ENCODE assay signal across 36 cellular contexts in genomic region chr9:126111556-126111955, GRCh38.
"Had no signal": no experiment of that assay in that cellular context is flagged by ENCODE, and none has a peak within 500 bp of the region (broad histone marks: within the 10 kb centered on the region; RNA-seq: fewer than 3 reads in every experiment).

No MANE protein-coding gene starts in this region.

- H3K9me3 ChIP-seq: Peyer's patch, SJSA1, SK-N-SH had no signal

- H3K9ac ChIP-seq: SK-N-SH had no signal

- H3K27ac Mint-ChIP-seq: activated B cell treated with CpG ODN at 0.5 μM for 24 hours; activated CD4-positive, alpha-beta memory T cell treated with anti-CD3 and anti-CD28 coated beads for 36 hours; activated naive CD8-positive, alpha-beta T cell treated with anti-CD3 and anti-CD28 coated beads for 36 hours; activated T-helper 1 cell treated with anti-CD3 and anti-CD28 coated beads, Interleukin-12 subunit alpha, Interleukin-12 subunit beta, Interleukin-2, Interleukin-4 antibody, amounts not matched to agents 30 ng/mL and 10 ng/mL and 1 ng/mL, durations not matched to agents 14 hours and 24 hours and 36 hours had no signal

- H3K36me3 Mint-ChIP-seq: activated CD4-positive, alpha-beta memory T cell treated with anti-CD3 and anti-CD28 coated beads for 36 hours; activated naive CD8-positive, alpha-beta T cell treated with anti-CD3 and anti-CD28 coated beads for 36 hours had no signal

- H3K4me3 Mint-ChIP-seq: activated B cell treated with CpG ODN at 0.5 μM for 24 hours; activated CD4-positive, alpha-beta memory T cell treated with anti-CD3 and anti-CD28 coated beads for 36 hours; activated naive CD8-positive, alpha-beta T cell treated with anti-CD3 and anti-CD28 coated beads for 36 hours; activated T-cell treated with anti-CD3 and anti-CD28 coated beads, Interleukin-2, amount 50 U/mL, for 4 hours; activated T-helper 1 cell treated with anti-CD3 and anti-CD28 coated beads, Interleukin-12 subunit alpha, Interleukin-12 subunit beta, Interleukin-2, Interleukin-4 antibody, amounts not matched to agents 30 ng/mL and 10 ng/mL and 1 ng/mL, durations not matched to agents 14 hours and 24 hours and 36 hours had no signal

- H3K4me1 Mint-ChIP-seq: activated B cell treated with CpG ODN at 0.5 μM for 24 hours; activated naive CD8-positive, alpha-beta T cell treated with anti-CD3 and anti-CD28 coated beads for 36 hours had no signal

- H3K4me2 ChIP-seq: SK-N-SH had no signal

- DNase-seq: activated B cell treated with CpG ODN at 0.5 μM for 24 hours; activated CD4-positive, alpha-beta memory T cell treated with anti-CD3 and anti-CD28 coated beads for 36 hours; activated CD4-positive, alpha-beta T cell treated with anti-CD3 and anti-CD28 coated beads for 4 hours; activated CD4-positive, alpha-beta T cell treated with anti-CD3 and anti-CD28 coated beads, Interleukin-2, amount 50 U/mL, for 1 hour; activated CD4-positive, CD25-positive, alpha-beta regulatory T cell treated with anti-CD3 and anti-CD28 coated beads, Interleukin-2, amount 50 U/mL, for 72 hours; activated CD8-positive, alpha-beta memory T cell treated with anti-CD3 and anti-CD28 coated beads, Interleukin-2, amount 50 U/mL, for 4 hours; activated naive CD4-positive, alpha-beta T cell; activated naive CD4-positive, alpha-beta T cell treated with anti-CD3 and anti-CD28 coated beads, Interleukin-2, amount 50 U/mL, for 16 hours; activated naive CD8-positive, alpha-beta T cell treated with anti-CD3 and anti-CD28 coated beads for 36 hours; activated T-cell treated with anti-CD3 and anti-CD28 coated beads for 4 hours; activated T-cell treated with anti-CD3 and anti-CD28 coated beads, Interleukin-2, amount 50 U/mL, for 4 hours; amniotic stem cell; aorta; brain microvascular endothelial cell; KG1; MM.1S; MV-4-11; NCI-H1092; NCI-H1436 treated with DMSO at 0.1 percent for 48 hours; NCI-H1694 treated with DMSO at 0.1 percent for 48 hours; NCI-H2029 treated with DMSO at 0.1 percent for 48 hours; NCI-H2107; NCI-H2171; NCI-H510A; NCI-H748 treated with DMSO at 0.1 percent for 48 hours; NK-92 treated with Interleukin-12 subunit alpha and Interleukin-12 subunit beta, amount 100 ng/mL, for 24 hours; PC-3; SHP77 treated with DMSO at 0.1 percent for 48 hours; SK-N-SH; T-helper 2 cell; T-helper 9 cell had no signal

- H3K4me3 ChIP-seq: cardiac muscle cell, Peyer's patch, SJSA1 had no signal

- H3K4me1 ChIP-seq: Peyer's patch, SJSA1 had no signal

- ATAC-seq: activated T-cell treated with anti-CD3 and anti-CD28 coated beads, Interleukin-2, amount 50 U/mL, for 4 hours; PC-3 had no signal

- H3K9me3 Mint-ChIP-seq: activated B cell treated with CpG ODN at 0.5 μM for 24 hours; activated CD4-positive, alpha-beta memory T cell treated with anti-CD3 and anti-CD28 coated beads for 36 hours; activated naive CD8-positive, alpha-beta T cell treated with anti-CD3 and anti-CD28 coated beads for 36 hours; activated T-cell treated with anti-CD3 and anti-CD28 coated beads, Interleukin-2, amount 50 U/mL, for 4 hours; activated T-helper 1 cell treated with anti-CD3 and anti-CD28 coated beads, Interleukin-12 subunit alpha, Interleukin-12 subunit beta, Interleukin-2, Interleukin-4 antibody, amounts not matched to agents 30 ng/mL and 10 ng/mL and 1 ng/mL, durations not matched to agents 14 hours and 24 hours and 36 hours had no signal

- H3K9me2 ChIP-seq: SK-N-SH had no signal

- H3K27me3 ChIP-seq: brain microvascular endothelial cell, cardiac muscle cell, Peyer's patch had no signal

- H3K36me3 ChIP-seq: brain microvascular endothelial cell, cardiac muscle cell, Peyer's patch, SJSA1 had no signal

- H3K27ac ChIP-seq: brain microvascular endothelial cell, cardiac muscle cell, Peyer's patch, SJSA1, VCaP had no signal
